In genomic region chr2:184346338-184346862, GRCh38 we compare ENCODE assay signal across 16 cellular contexts.
DNase-seq lines count a peak whose midpoint lies in the region; TF ChIP-seq lines count a peak whose summit lies in the region.
"Had no signal": no experiment of that assay in that cellular context is flagged by ENCODE, and none has a peak within 500 bp of the region (broad histone marks: within the 10 kb centered on the region; RNA-seq: fewer than 3 reads in every experiment).

No MANE protein-coding gene starts in this region.

- H3K36me3 Mint-ChIP-seq in immature natural killer cell = no peaks in the 10 kb centered on the region
- H3K36me3 Mint-ChIP-seq: CD14-positive monocyte; CD8-positive, alpha-beta T cell had no signal

- H3K4me1 Mint-ChIP-seq in immature natural killer cell = no peaks in the 10 kb centered on the region
- H3K4me1 Mint-ChIP-seq: CD14-positive monocyte had no signal

- DNase-seq in NCI-H226 = peak; percentile 63
- DNase-seq in amniotic epithelial cell (ENCODE audit: low read depth) = peak; percentile 30
- peak; percentile 28 for DNase-seq in epithelial cell of esophagus (ENCODE audit: low read depth)
- no peak for DNase-seq in immature natural killer cell
- no peak for DNase-seq in superior temporal gyrus (ENCODE audit: extremely low spot score)
- no peak for DNase-seq in activated CD4-positive, CD25-positive, alpha-beta regulatory T cell treated with anti-CD3 and anti-CD28 coated beads, Interleukin-2, amount 50 U/mL, for 72 hours
- DNase-seq: CD8-positive, alpha-beta T cell; COR-L47; DMS153; DMS79 treated with DMSO at 0.1 percent for 48 hours; EL; GDM1; H7 had no signal

- peaks cover 16 to 59% (median 34%) of the 10 kb centered on the region in 6 donors for H3K9me3 Mint-ChIP-seq in immature natural killer cell
- H3K9me3 Mint-ChIP-seq: GM23338 had no signal

- no peak overlapping the region for H3K4me3 ChIP-seq in epithelial cell of esophagus (ENCODE audit: low read length)
- H3K4me3 ChIP-seq: A549, GM23338 had no signal

- no peak overlapping the region for H3K27ac Mint-ChIP-seq in immature natural killer cell
- H3K27ac Mint-ChIP-seq: CD14-positive monocyte; CD8-positive, alpha-beta T cell; GM23338 had no signal

- no peak for TF ChIP-seq CTCF in epithelial cell of esophagus (IDR thresholded peaks at IDR 0.05; ENCODE audit: insufficient read depth, low read depth, low read length, missing control alignments)

- no peak overlapping the region for H3K4me3 Mint-ChIP-seq in immature natural killer cell
- H3K4me3 Mint-ChIP-seq: CD14-positive monocyte; CD8-positive, alpha-beta T cell; GM23338 had no signal

- H3K27me3 Mint-ChIP-seq in immature natural killer cell (ENCODE audit: low read depth in 3 of 3) = no peaks in the 10 kb centered on the region

Comparison
In these comparisons a context has a peak if more than half of its experiments do, and no peak if none do; other contexts are left out.
1. DNase-seq: peak in NCI-H226 (single experiment), amniotic epithelial cell (single experiment) and epithelial cell of esophagus (single experiment); none in immature natural killer cell (0 of 3), superior temporal gyrus (single experiment) and activated CD4-positive, CD25-positive, alpha-beta regulatory T cell treated with anti-CD3 and anti-CD28 coated beads, Interleukin-2, amount 50 U/mL, for 72 hours (single experiment).